In the genomic region with DNA sequence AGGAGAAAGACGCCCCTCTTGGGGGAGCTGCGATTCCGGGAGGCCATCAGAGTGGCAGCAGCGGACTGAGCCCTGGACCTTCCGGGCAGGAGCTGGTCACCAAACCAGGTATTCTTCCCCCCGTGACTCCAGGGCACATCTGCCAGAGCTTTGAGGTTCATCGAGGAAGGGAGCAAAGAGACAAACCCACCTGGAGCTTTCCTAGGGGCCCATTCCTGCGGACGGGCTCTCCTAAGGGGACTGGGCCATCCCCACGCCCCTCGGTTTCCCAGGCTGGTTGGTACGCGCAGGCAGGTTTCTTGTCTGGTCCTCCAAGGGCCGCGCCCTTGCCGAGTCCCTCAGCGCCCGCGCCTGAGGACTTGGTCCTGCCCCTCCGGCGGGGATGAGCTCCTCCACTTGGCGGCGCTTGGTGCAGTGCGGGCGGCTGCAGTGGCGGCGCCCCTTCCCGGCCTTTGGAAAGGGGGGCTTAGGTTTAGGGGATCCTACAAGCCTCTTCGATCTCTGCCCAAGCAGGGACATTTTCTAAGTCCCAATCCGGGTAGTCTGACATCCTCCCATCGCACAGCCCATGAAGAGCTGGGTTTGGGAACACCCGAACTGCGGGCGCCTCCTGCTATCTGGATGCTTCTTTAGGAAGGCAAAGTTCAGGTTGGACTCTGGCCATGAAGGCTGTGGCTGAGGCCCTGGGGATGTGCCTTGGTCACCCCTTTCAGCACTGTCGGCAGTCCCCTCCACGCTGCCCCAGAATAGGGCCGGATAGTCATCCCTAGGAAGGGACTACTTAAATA, we compare ENCODE assay signal across 8 cellular contexts. TPM values are rescaled to one million over a fixed set of nuclear protein-coding genes. Genes with fewer than 3 reads are reported as not detected.
A peak's percentile ranks its signal among the peaks of the same experiment; 100 is the strongest.
DNase-seq lines count a peak whose midpoint lies in the region; ATAC-seq and TF ChIP-seq lines count a peak whose summit lies in the region.

No MANE protein-coding gene starts in this region.

- CTCF ChIA-PET in activated CD4-positive, alpha-beta memory T cell treated with anti-CD3 and anti-CD28 coated beads, Interleukin-2, amount 10 ng/mL, durations not matched to agents 7 days and 5 days (lab: Charles Lee): interaction anchor here (1.1 to 3.7 kb wide), 9 partner anchors 13 to 134 kb away, joined by 3 to 31 read pairs (median 5); a partner anchor contains a TSS

- POLR2A ChIA-PET in activated CD4-positive, alpha-beta memory T cell treated with anti-CD3 and anti-CD28 coated beads, Interleukin-2, amount 10 ng/mL, durations not matched to agents 7 days and 5 days (lab: Charles Lee): interaction anchor here (0.9 to 1.6 kb wide), 6 partner anchors 11 to 793 kb away, joined by 3 to 5 read pairs (median 3); a partner anchor contains a TSS

- H3K36me3 Mint-ChIP-seq in activated CD4-positive, alpha-beta memory T cell treated with anti-CD3 and anti-CD28 coated beads, Interleukin-2, amount 10 ng/mL, durations not matched to agents 7 days and 5 days (ENCODE audit: low read depth): peaks cover 22% of the 10 kb centered on the region

- H3K4me1 ChIP-seq in urinary bladder (ENCODE audit: insufficient read depth): peaks cover 3% of the 10 kb centered on the region

- no peaks in the 10 kb centered on the region for H3K36me3 ChIP-seq in urinary bladder (ENCODE audit: insufficient read depth)

- no peaks in the 10 kb centered on the region for H3K9me3 Mint-ChIP-seq in activated CD4-positive, alpha-beta memory T cell treated with anti-CD3 and anti-CD28 coated beads, Interleukin-2, amount 10 ng/mL, durations not matched to agents 7 days and 5 days

- peak; percentile 24 for TF ChIP-seq CTCF in fibroblast of mammary gland (conservative IDR thresholded peaks at IDR 0.05; ENCODE audit: control insufficient read depth, insufficient read depth, low read depth, low read length)

- ATAC-seq in HG02852 (IDR thresholded peaks at IDR 0.05; ENCODE audit: unreplicated experiment): no peak

- DNase-seq in ELF-1 (ENCODE audit: low read depth, low spot score) (peak; percentile 67), KBM-7 (peak; percentile 67), fibroblast of mammary gland (ENCODE audit: low read depth) (peak; percentile 41), myocyte (ENCODE audit: low read depth) (peak; percentile 79), cerebellum (ENCODE audit: low spot score) (no peak)
- DNase-seq in activated CD4-positive, alpha-beta memory T cell treated with anti-CD3 and anti-CD28 coated beads, Interleukin-2, amount 10 ng/mL, durations not matched to agents 7 days and 5 days: peak; percentile 42

- peak overlapping the region; percentile 87 for H3K27ac ChIP-seq in urinary bladder (ENCODE audit: low read depth)

- peaks cover 41% of the 10 kb centered on the region for H3K4me1 Mint-ChIP-seq in activated CD4-positive, alpha-beta memory T cell treated with anti-CD3 and anti-CD28 coated beads, Interleukin-2, amount 10 ng/mL, durations not matched to agents 7 days and 5 days

- H3K4me3 Mint-ChIP-seq in activated CD4-positive, alpha-beta memory T cell treated with anti-CD3 and anti-CD28 coated beads, Interleukin-2, amount 10 ng/mL, durations not matched to agents 7 days and 5 days: peak overlapping the region; percentile 78

- in situ Hi-C loops in KBM-7 (cut with MboI; ENCODE audit: low pct_unique_long_range_greater_than_20kb, low sequenced_read_pairs): no loop called here

- H3K4me3 ChIP-seq in fibroblast of mammary gland (ENCODE audit: control insufficient read depth, low read depth, low read length): peak overlapping the region; percentile 82
- H3K4me3 ChIP-seq in urinary bladder (ENCODE audit: low read depth, low read length): peak overlapping the region; percentile 75

- H3K27ac Mint-ChIP-seq in activated CD4-positive, alpha-beta memory T cell treated with anti-CD3 and anti-CD28 coated beads, Interleukin-2, amount 10 ng/mL, durations not matched to agents 7 days and 5 days: peak overlapping the region; percentile 84

- 3% methylated on average over 37 of the region's 37 CpGs for WGBS in urinary bladder

- no peaks in the 10 kb centered on the region for H3K27me3 Mint-ChIP-seq in activated CD4-positive, alpha-beta memory T cell treated with anti-CD3 and anti-CD28 coated beads, Interleukin-2, amount 10 ng/mL, durations not matched to agents 7 days and 5 days

RNA-seq across cellular contexts. Expression of a gene that starts 0.5 kb away (rescaled TPM):
- total RNA-seq in activated CD4-positive, alpha-beta memory T cell treated with anti-CD3 and anti-CD28 coated beads, Interleukin-2, amount 10 ng/mL, durations not matched to agents 7 days and 5 days: 1 to 10 TPM; 5.5 to 5.8 TPM
- 12.5 and 15.8 TPM in 2 replicates for total RNA-seq in myocyte
- 5.7 TPM for polyA plus RNA-seq in myocyte (2012)
- 9.1 TPM for total RNA-seq in urinary bladder
- 22.5 TPM for polyA plus RNA-seq in urinary bladder
- 1.5 TPM for total RNA-seq in cerebellum

RNA-seq across cellular contexts. Expression of a gene that starts 55.6 kb away (rescaled TPM):
- not detected for total RNA-seq in activated CD4-positive, alpha-beta memory T cell treated with anti-CD3 and anti-CD28 coated beads, Interleukin-2, amount 10 ng/mL, durations not matched to agents 7 days and 5 days
- total RNA-seq in myocyte: 0.13 and 0.21 TPM in 2 replicates
- 0.28 TPM for polyA plus RNA-seq in myocyte (2012)
- 4.0 TPM for total RNA-seq in urinary bladder
- polyA plus RNA-seq in urinary bladder: 1.7 TPM
- 7.3 TPM for total RNA-seq in cerebellum
